ENCODE assay signal across 15 cellular contexts in the genomic region with DNA sequence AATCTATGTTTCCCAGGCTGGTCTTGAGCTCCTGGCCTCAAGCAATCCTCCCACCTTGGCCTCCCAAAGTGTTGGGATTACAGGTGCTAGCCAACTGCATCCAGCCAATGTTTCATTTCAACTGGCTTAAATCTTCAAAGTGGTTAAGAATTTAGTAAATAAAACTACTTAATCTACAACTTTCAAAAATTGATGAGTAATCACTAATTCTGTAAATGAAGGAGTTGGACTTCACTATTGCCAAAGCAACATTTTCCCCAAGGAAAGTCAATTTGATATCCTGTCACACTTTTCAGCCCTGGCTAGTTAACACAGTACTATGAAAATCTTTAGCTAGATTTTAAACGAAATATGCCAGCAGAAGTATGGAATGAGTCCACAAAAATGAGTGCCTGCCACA. TPM values are rescaled to one million over a fixed set of nuclear protein-coding genes. Genes with fewer than 3 reads are reported as not detected.
DNase-seq lines count a peak whose midpoint lies in the region; ATAC-seq and TF ChIP-seq lines count a peak whose summit lies in the region.
"Had no signal": no experiment of that assay in that cellular context is flagged by ENCODE, and none has a peak within 500 bp of the region (broad histone marks: within the 10 kb centered on the region; RNA-seq: fewer than 3 reads in every experiment).

No MANE protein-coding gene starts in this region.

- no peak for TF ChIP-seq CTCF in neural crest cell (conservative IDR thresholded peaks at IDR 0.05)

- H3K27ac Mint-ChIP-seq in activated naive CD4-positive, alpha-beta T cell treated with anti-CD3 and anti-CD28 coated beads for 36 hours: peak overlapping the region; percentile 14
- no peak overlapping the region for H3K27ac Mint-ChIP-seq in activated naive CD4-positive, alpha-beta T cell treated with anti-CD3 and anti-CD28 coated beads, Interleukin-2, amount 50 U/mL, for 72 hours
- peak overlapping the region; percentile 36 for H3K27ac Mint-ChIP-seq in stimulated activated naive CD8-positive, alpha-beta T cell treated with anti-CD3 and anti-CD28 coated beads, Interleukin-15, Interleukin-2, amounts not matched to agents 100 ng/mL and 50 ng/mL, for 24 hours
- H3K27ac Mint-ChIP-seq in stimulated activated naive CD8-positive, alpha-beta T cell treated with anti-CD3 and anti-CD28 coated beads, Interleukin-15, amount 100 ng/mL, for 72 hours: no peak overlapping the region
- H3K27ac Mint-ChIP-seq in activated naive CD8-positive, alpha-beta T cell treated with anti-CD3 and anti-CD28 coated beads, Interleukin-2, amount 50 U/mL, for 24 hours: peak overlapping the region; percentile 57
- H3K27ac Mint-ChIP-seq in neural crest cell (ENCODE audit: unreplicated experiment): no peak overlapping the region

- H3K36me3 Mint-ChIP-seq in activated naive CD4-positive, alpha-beta T cell treated with anti-CD3 and anti-CD28 coated beads for 36 hours (ENCODE audit: low read depth): peaks cover 25% of the 10 kb centered on the region
- H3K36me3 Mint-ChIP-seq in activated naive CD4-positive, alpha-beta T cell treated with anti-CD3 and anti-CD28 coated beads, Interleukin-2, amount 50 U/mL, for 72 hours: peaks cover 25 to 28% of the 10 kb centered on the region in 2 donors
- peaks cover 52% of the 10 kb centered on the region for H3K36me3 Mint-ChIP-seq in stimulated activated naive CD8-positive, alpha-beta T cell treated with anti-CD3 and anti-CD28 coated beads, Interleukin-15, Interleukin-2, amounts not matched to agents 100 ng/mL and 50 ng/mL, for 24 hours (ENCODE audit: low read depth)
- peaks cover 49% of the 10 kb centered on the region for H3K36me3 Mint-ChIP-seq in activated naive CD8-positive, alpha-beta T cell treated with anti-CD3 and anti-CD28 coated beads, Interleukin-2, amount 50 U/mL, for 24 hours (ENCODE audit: low read depth)
- peaks cover 8% of the 10 kb centered on the region for H3K36me3 Mint-ChIP-seq in neural crest cell (ENCODE audit: low read depth)

- CTCF ChIA-PET in activated naive CD4-positive, alpha-beta T cell treated with anti-CD3 and anti-CD28 coated beads for 36 hours (lab: Charles Lee): interaction anchor here (1.5 kb wide), 1 partner anchor 16 kb away, joined by 7 read pairs; no protein-coding TSS in a partner anchor

- no peak for DNase-seq in activated naive CD4-positive, alpha-beta T cell treated with anti-CD3 and anti-CD28 coated beads for 36 hours
- no peak for DNase-seq in activated naive CD4-positive, alpha-beta T cell treated with anti-CD3 and anti-CD28 coated beads, Interleukin-2, amount 50 U/mL, for 72 hours (ENCODE audit: low spot score in 2 of 2)
- DNase-seq in stimulated activated naive CD8-positive, alpha-beta T cell treated with anti-CD3 and anti-CD28 coated beads, Interleukin-15, amount 100 ng/mL, for 72 hours: no peak
- DNase-seq in activated naive CD8-positive, alpha-beta T cell treated with anti-CD3 and anti-CD28 coated beads, Interleukin-2, amount 50 U/mL, for 24 hours: no peak
- no peak for DNase-seq in neural crest cell (ENCODE audit: low read depth, low spot score)
- DNase-seq in DMS114 treated with DMSO at 0.1 percent for 48 hours (lab: John Stamatoyannopoulos, UW; ENCODE audit: unreplicated experiment): no peak
- no peak for DNase-seq in medulla oblongata (ENCODE audit: extremely low spot score)
- DNase-seq: Caco-2; CD8-positive, alpha-beta memory T cell; DMS53 had no signal

- ATAC-seq in activated naive CD4-positive, alpha-beta T cell treated with anti-CD3 and anti-CD28 coated beads, Interleukin-2, amount 50 U/mL, for 72 hours: no peak
- no peak for ATAC-seq in stimulated activated naive CD8-positive, alpha-beta T cell treated with anti-CD3 and anti-CD28 coated beads, Interleukin-15, amount 100 ng/mL, for 72 hours
- ATAC-seq in activated naive CD8-positive, alpha-beta T cell treated with anti-CD3 and anti-CD28 coated beads, Interleukin-2, amount 50 U/mL, for 24 hours: no peak
- ATAC-seq: HCT116 had no signal

- no peak overlapping the region for H3K4me3 Mint-ChIP-seq in activated naive CD4-positive, alpha-beta T cell treated with anti-CD3 and anti-CD28 coated beads for 36 hours
- no peak overlapping the region for H3K4me3 Mint-ChIP-seq in stimulated activated naive CD8-positive, alpha-beta T cell treated with anti-CD3 and anti-CD28 coated beads, Interleukin-15, Interleukin-2, amounts not matched to agents 100 ng/mL and 50 ng/mL, for 24 hours
- no peak overlapping the region for H3K4me3 Mint-ChIP-seq in stimulated activated naive CD8-positive, alpha-beta T cell treated with anti-CD3 and anti-CD28 coated beads, Interleukin-15, amount 100 ng/mL, for 72 hours
- no peak overlapping the region for H3K4me3 Mint-ChIP-seq in activated naive CD8-positive, alpha-beta T cell treated with anti-CD3 and anti-CD28 coated beads, Interleukin-2, amount 50 U/mL, for 24 hours
- peak overlapping the region; percentile 25 for H3K4me3 Mint-ChIP-seq in neural crest cell
- H3K4me3 Mint-ChIP-seq: CD14-positive monocyte had no signal

- peaks cover 23% of the 10 kb centered on the region for H3K4me1 Mint-ChIP-seq in activated naive CD4-positive, alpha-beta T cell treated with anti-CD3 and anti-CD28 coated beads for 36 hours (ENCODE audit: low read depth)
- H3K4me1 Mint-ChIP-seq in stimulated activated naive CD8-positive, alpha-beta T cell treated with anti-CD3 and anti-CD28 coated beads, Interleukin-15, Interleukin-2, amounts not matched to agents 100 ng/mL and 50 ng/mL, for 24 hours (ENCODE audit: low read depth): peaks cover 22% of the 10 kb centered on the region
- H3K4me1 Mint-ChIP-seq in stimulated activated naive CD8-positive, alpha-beta T cell treated with anti-CD3 and anti-CD28 coated beads, Interleukin-15, amount 100 ng/mL, for 72 hours: peaks cover 23% of the 10 kb centered on the region
- peaks cover 26% of the 10 kb centered on the region for H3K4me1 Mint-ChIP-seq in activated naive CD8-positive, alpha-beta T cell treated with anti-CD3 and anti-CD28 coated beads, Interleukin-2, amount 50 U/mL, for 24 hours
- H3K4me1 Mint-ChIP-seq in neural crest cell: peaks cover 14% of the 10 kb centered on the region

- intact Hi-C loops in activated naive CD4-positive, alpha-beta T cell treated with anti-CD3 and anti-CD28 coated beads for 36 hours (cut with micrococcal nuclease): no loop called here

- H3K9me3 Mint-ChIP-seq in activated naive CD4-positive, alpha-beta T cell treated with anti-CD3 and anti-CD28 coated beads for 36 hours: no peaks in the 10 kb centered on the region
- no peaks in the 10 kb centered on the region for H3K9me3 Mint-ChIP-seq in activated naive CD4-positive, alpha-beta T cell treated with anti-CD3 and anti-CD28 coated beads, Interleukin-2, amount 50 U/mL, for 72 hours
- H3K9me3 Mint-ChIP-seq in stimulated activated naive CD8-positive, alpha-beta T cell treated with anti-CD3 and anti-CD28 coated beads, Interleukin-15, Interleukin-2, amounts not matched to agents 100 ng/mL and 50 ng/mL, for 24 hours: no peaks in the 10 kb centered on the region
- no peaks in the 10 kb centered on the region for H3K9me3 Mint-ChIP-seq in stimulated activated naive CD8-positive, alpha-beta T cell treated with anti-CD3 and anti-CD28 coated beads, Interleukin-15, amount 100 ng/mL, for 72 hours
- H3K9me3 Mint-ChIP-seq in activated naive CD8-positive, alpha-beta T cell treated with anti-CD3 and anti-CD28 coated beads, Interleukin-2, amount 50 U/mL, for 24 hours: no peaks in the 10 kb centered on the region
- no peaks in the 10 kb centered on the region for H3K9me3 Mint-ChIP-seq in neural crest cell
- H3K9me3 Mint-ChIP-seq: CD14-positive monocyte; CD8-positive, alpha-beta memory T cell had no signal

- no peaks in the 10 kb centered on the region for H3K27me3 Mint-ChIP-seq in activated naive CD4-positive, alpha-beta T cell treated with anti-CD3 and anti-CD28 coated beads for 36 hours (ENCODE audit: low read depth)
- H3K27me3 Mint-ChIP-seq in stimulated activated naive CD8-positive, alpha-beta T cell treated with anti-CD3 and anti-CD28 coated beads, Interleukin-15, Interleukin-2, amounts not matched to agents 100 ng/mL and 50 ng/mL, for 24 hours: no peaks in the 10 kb centered on the region
- H3K27me3 Mint-ChIP-seq in stimulated activated naive CD8-positive, alpha-beta T cell treated with anti-CD3 and anti-CD28 coated beads, Interleukin-15, amount 100 ng/mL, for 72 hours: no peaks in the 10 kb centered on the region
- no peaks in the 10 kb centered on the region for H3K27me3 Mint-ChIP-seq in activated naive CD8-positive, alpha-beta T cell treated with anti-CD3 and anti-CD28 coated beads, Interleukin-2, amount 50 U/mL, for 24 hours
- peaks cover 7% of the 10 kb centered on the region for H3K27me3 Mint-ChIP-seq in neural crest cell (ENCODE audit: low read depth)
- H3K27me3 Mint-ChIP-seq: CD8-positive, alpha-beta memory T cell had no signal

RNA-seq across cellular contexts. Expression of a gene that starts 3.8 kb away (rescaled TPM):
- total RNA-seq in activated naive CD4-positive, alpha-beta T cell treated with anti-CD3 and anti-CD28 coated beads for 36 hours: 100 to 1,000 TPM; 285 to 299 TPM
- total RNA-seq in activated naive CD4-positive, alpha-beta T cell treated with anti-CD3 and anti-CD28 coated beads, Interleukin-2, amount 50 U/mL, for 72 hours: 100 to 1,000 TPM; 182 to 301 TPM
- 248 and 249 TPM in 2 replicates for total RNA-seq in neural crest cell

RNA-seq across cellular contexts. Expression of a gene that starts 10.7 kb away (rescaled TPM):
- total RNA-seq in activated naive CD4-positive, alpha-beta T cell treated with anti-CD3 and anti-CD28 coated beads for 36 hours: under 1 TPM in 1 of 2 experiments, not detected in 1; 0.52 TPM
- total RNA-seq in activated naive CD4-positive, alpha-beta T cell treated with anti-CD3 and anti-CD28 coated beads, Interleukin-2, amount 50 U/mL, for 72 hours: under 1 TPM in 1 of 2 donors, not detected in 1; 0.60 TPM
- 2.9 and 4.1 TPM in 2 replicates for total RNA-seq in neural crest cell
- total RNA-seq: A673; CD8-positive, alpha-beta memory T cell; Daoy had no signal

RNA-seq across cellular contexts. Expression of a gene that starts 11.6 kb away (rescaled TPM):
- 1 to 10 TPM; 4.0 to 4.2 TPM for total RNA-seq in activated naive CD4-positive, alpha-beta T cell treated with anti-CD3 and anti-CD28 coated beads for 36 hours
- 1 to 10 TPM; 3.1 to 5.2 TPM for total RNA-seq in activated naive CD4-positive, alpha-beta T cell treated with anti-CD3 and anti-CD28 coated beads, Interleukin-2, amount 50 U/mL, for 72 hours
- 6.8 and 7.1 TPM in 2 replicates for total RNA-seq in neural crest cell

RNA-seq across cellular contexts. Expression of a gene that starts 44.1 kb away (rescaled TPM):
- total RNA-seq in activated naive CD4-positive, alpha-beta T cell treated with anti-CD3 and anti-CD28 coated beads for 36 hours: not detected
- total RNA-seq in activated naive CD4-positive, alpha-beta T cell treated with anti-CD3 and anti-CD28 coated beads, Interleukin-2, amount 50 U/mL, for 72 hours: not detected
- not detected in 2 replicates for total RNA-seq in neural crest cell
- total RNA-seq: A673; CD8-positive, alpha-beta memory T cell; Daoy had no signal

RNA-seq across cellular contexts. Expression of a gene that starts 55.9 kb away (rescaled TPM):
- total RNA-seq in activated naive CD4-positive, alpha-beta T cell treated with anti-CD3 and anti-CD28 coated beads for 36 hours: 1 to 10 TPM; 5.7 to 7.9 TPM
- 10 to 100 TPM in 1 of 2 donors, 1 to 10 TPM in 1; 3.0 to 14.4 TPM for total RNA-seq in activated naive CD4-positive, alpha-beta T cell treated with anti-CD3 and anti-CD28 coated beads, Interleukin-2, amount 50 U/mL, for 72 hours
- total RNA-seq in neural crest cell: 1.1 and 1.3 TPM in 2 replicates

Comparison
In these comparisons a context has a peak if more than half of its experiments do, and no peak if none do; other contexts are left out.
1. H3K27ac Mint-ChIP-seq: peak in activated naive CD4-positive, alpha-beta T cell treated with anti-CD3 and anti-CD28 coated beads for 36 hours (single experiment), stimulated activated naive CD8-positive, alpha-beta T cell treated with anti-CD3 and anti-CD28 coated beads, Interleukin-15, Interleukin-2, amounts not matched to agents 100 ng/mL and 50 ng/mL, for 24 hours (single experiment) and activated naive CD8-positive, alpha-beta T cell treated with anti-CD3 and anti-CD28 coated beads, Interleukin-2, amount 50 U/mL, for 24 hours (single experiment); none in activated naive CD4-positive, alpha-beta T cell treated with anti-CD3 and anti-CD28 coated beads, Interleukin-2, amount 50 U/mL, for 72 hours (0 of 2), stimulated activated naive CD8-positive, alpha-beta T cell treated with anti-CD3 and anti-CD28 coated beads, Interleukin-15, amount 100 ng/mL, for 72 hours (0 of 2) and neural crest cell (single experiment).